In the genomic region with DNA sequence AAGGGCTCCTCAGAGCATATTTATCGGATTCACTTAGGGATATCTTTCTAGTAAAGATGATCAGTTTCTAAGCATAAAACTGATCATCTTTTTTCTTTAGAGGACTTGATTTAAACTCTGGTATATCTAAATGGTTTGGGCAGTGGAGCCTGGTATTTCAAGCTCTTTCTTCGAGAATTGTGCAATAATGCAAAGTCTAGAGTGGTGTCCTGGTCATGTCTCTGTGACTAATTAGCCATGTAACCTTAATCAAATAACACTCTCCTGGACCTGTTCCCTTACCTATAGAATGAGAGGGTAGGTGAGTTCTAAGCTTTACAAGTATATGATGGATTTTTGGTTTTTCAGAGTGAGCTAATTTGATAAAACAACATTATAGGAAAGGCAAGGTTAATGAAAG, we compare ENCODE assay signal across 2 cellular contexts.
TF ChIP-seq lines count a peak whose summit lies in the region.

No MANE protein-coding gene starts in this region.

TF ChIP-seq in IMR-90, 13 proteins besides CTCF, POLR2A, EP300 and RAD21:
- TF ChIP-seq NFE2L2 (IDR thresholded peaks at IDR 0.05; ENCODE audit: low read depth, low read length) (no peak), CEBPB (IDR thresholded peaks at IDR 0.05; ENCODE audit: low read depth, low read length) (peak; percentile 80)
TF ChIP-seq in IMR-90: peak in this region for 1.

TF ChIP-seq in K562, 482 proteins besides CTCF, POLR2A, EP300 and RAD21:
- TF ChIP-seq, protein P1, sequence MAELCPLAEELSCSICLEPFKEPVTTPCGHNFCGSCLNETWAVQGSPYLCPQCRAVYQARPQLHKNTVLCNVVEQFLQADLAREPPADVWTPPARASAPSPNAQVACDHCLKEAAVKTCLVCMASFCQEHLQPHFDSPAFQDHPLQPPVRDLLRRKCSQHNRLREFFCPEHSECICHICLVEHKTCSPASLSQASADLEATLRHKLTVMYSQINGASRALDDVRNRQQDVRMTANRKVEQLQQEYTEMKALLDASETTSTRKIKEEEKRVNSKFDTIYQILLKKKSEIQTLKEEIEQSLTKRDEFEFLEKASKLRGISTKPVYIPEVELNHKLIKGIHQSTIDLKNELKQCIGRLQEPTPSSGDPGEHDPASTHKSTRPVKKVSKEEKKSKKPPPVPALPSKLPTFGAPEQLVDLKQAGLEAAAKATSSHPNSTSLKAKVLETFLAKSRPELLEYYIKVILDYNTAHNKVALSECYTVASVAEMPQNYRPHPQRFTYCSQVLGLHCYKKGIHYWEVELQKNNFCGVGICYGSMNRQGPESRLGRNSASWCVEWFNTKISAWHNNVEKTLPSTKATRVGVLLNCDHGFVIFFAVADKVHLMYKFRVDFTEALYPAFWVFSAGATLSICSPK (IDR thresholded peaks at IDR 0.05; ENCODE audit: borderline replicate concordance): no peak
- TF ChIP-seq ZNF551 (CRISPR knock-in tag; IDR thresholded peaks at IDR 0.05): no peak
- TF ChIP-seq CEBPB (tag; IDR thresholded peaks at IDR 0.05): peak; percentile 77
- TF ChIP-seq SMAD3 (CRISPR knock-in tag; conservative IDR thresholded peaks at IDR 0.05): no peak
- TF ChIP-seq ZZZ3 (IDR thresholded peaks at IDR 0.05): no peak
- TF ChIP-seq MEIS2 (IDR thresholded peaks at IDR 0.05; ENCODE audit: partially characterized antibody): no peak
- no peak for TF ChIP-seq BCL6 (CRISPR knock-in tag; IDR thresholded peaks at IDR 0.05)
- TF ChIP-seq CEBPG (CRISPR knock-in tag; IDR thresholded peaks at IDR 0.05): no peak
- TF ChIP-seq CEBPG (tag; conservative IDR thresholded peaks at IDR 0.05 in 1 of 2, IDR thresholded peaks at IDR 0.05 in 1 of 2): peak in 1 of 2 experiments; percentile 82; a peak in 2 of 4 replicates
TF ChIP-seq in K562: peak in this region for 2.
